In the genomic region with DNA sequence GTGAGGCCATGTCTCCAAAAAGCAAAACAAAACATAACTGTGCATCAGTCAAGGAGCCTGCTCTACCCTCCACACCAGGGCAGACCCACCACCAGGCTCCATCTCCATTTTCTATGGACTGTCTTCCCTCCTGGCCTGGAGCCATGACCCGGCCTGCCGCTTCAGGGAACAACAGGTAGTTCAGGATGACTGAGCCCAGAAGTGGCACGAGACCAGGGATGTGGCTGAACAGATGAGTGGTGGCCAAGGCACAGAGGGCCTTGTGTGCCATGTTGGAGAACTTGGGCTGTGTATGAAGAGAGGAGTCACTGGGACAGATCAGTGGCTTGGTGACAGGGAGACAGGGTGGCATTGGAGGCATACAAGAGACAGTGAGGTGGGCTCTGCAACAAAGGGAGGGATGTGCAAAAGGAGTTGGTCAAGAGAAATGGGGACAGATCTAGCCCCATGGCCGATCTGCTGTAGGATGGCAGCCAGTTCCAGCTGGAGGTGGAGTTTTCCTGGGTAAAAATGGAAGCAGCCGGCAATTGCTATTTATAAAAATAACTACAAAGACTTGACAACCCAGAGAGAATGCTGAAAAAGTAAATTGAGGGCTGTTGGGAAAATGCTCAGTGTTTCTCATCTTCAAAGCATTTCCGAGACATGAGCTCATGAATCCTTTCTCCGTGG, we compare ENCODE assay signal across 27 cellular contexts. TPM values are rescaled to one million over a fixed set of nuclear protein-coding genes. Genes with fewer than 3 reads are reported as not detected.
DNase-seq lines count a peak whose midpoint lies in the region; TF ChIP-seq lines count a peak whose summit lies in the region.
"Had no signal": no experiment of that assay in that cellular context is flagged by ENCODE, and none has a peak within 500 bp of the region (broad histone marks: within the 10 kb centered on the region; RNA-seq: fewer than 3 reads in every experiment).

No MANE protein-coding gene starts in this region.

- no peak overlapping the region for H3K4me3 Mint-ChIP-seq in chondrocyte (ENCODE audit: unreplicated experiment)
- H3K4me3 Mint-ChIP-seq: activated naive CD4-positive, alpha-beta T cell treated with anti-CD3 and anti-CD28 coated beads, Interleukin-2, amount 10 ng/mL, durations not matched to agents 7 days and 5 days; activated T-cell treated with anti-CD3 and anti-CD28 coated beads, Interleukin-2, amount 50 U/mL, for 4 hours; immature natural killer cell; memory B cell; stimulated activated effector memory CD8-positive, alpha-beta T cell treated with anti-CD3 and anti-CD28 coated beads, Interleukin-12 subunit alpha, Interleukin-12 subunit beta, amount 100 ng/mL, for 72 hours had no signal

- peaks cover 25% of the 10 kb centered on the region for H3K27me3 Mint-ChIP-seq in chondrocyte (ENCODE audit: low read depth)

- peak; percentile 86 for DNase-seq in DMS79 (lab: John Stamatoyannopoulos, UW)
- peak; percentile 78 for DNase-seq in NCI-H2029 treated with DMSO at 0.1 percent for 48 hours (lab: John Stamatoyannopoulos, UW)
- DNase-seq in chondrocyte (ENCODE audit: low spot score): peak; percentile 67
- peak; percentile 81 for DNase-seq in osteoblast (ENCODE audit: insufficient read length, low spot score, missing footprints)
- no peak for DNase-seq in GM20000 (ENCODE audit: low spot score)
- DNase-seq in NCI-H1048 (lab: John Stamatoyannopoulos, UW): no peak
- no peak for DNase-seq in RPMI8226
- no peak for DNase-seq in NCI-H128 (lab: John Stamatoyannopoulos, UW; ENCODE audit: unreplicated experiment)
- DNase-seq: activated CD4-positive, alpha-beta T cell treated with anti-CD3 and anti-CD28 coated beads for 4 hours; activated CD8-positive, alpha-beta memory T cell treated with anti-CD3 and anti-CD28 coated beads for 24 hours; activated naive CD4-positive, alpha-beta T cell treated with anti-CD3 and anti-CD28 coated beads, Interleukin-2, amount 10 ng/mL, durations not matched to agents 7 days and 5 days; activated T-cell treated with anti-CD3 and anti-CD28 coated beads, Interleukin-2, amount 50 U/mL, for 4 hours; cerebellar nuclear complex; effector memory CD4-positive, alpha-beta T cell; immature natural killer cell; NCI-H1436; NCI-H524 treated with DMSO at 0.1 percent for 48 hours; nucleus accumbens; small intestine; T-helper 2 cell had no signal

- no peaks in the 10 kb centered on the region for H3K9me3 Mint-ChIP-seq in chondrocyte (ENCODE audit: low read depth)
- H3K9me3 Mint-ChIP-seq: activated naive CD4-positive, alpha-beta T cell treated with anti-CD3 and anti-CD28 coated beads, Interleukin-2, amount 10 ng/mL, durations not matched to agents 7 days and 5 days; activated T-cell treated with anti-CD3 and anti-CD28 coated beads, Interleukin-2, amount 50 U/mL, for 4 hours; immature natural killer cell; memory B cell; stimulated activated effector memory CD8-positive, alpha-beta T cell treated with anti-CD3 and anti-CD28 coated beads, Interleukin-12 subunit alpha, Interleukin-12 subunit beta, amount 100 ng/mL, for 72 hours had no signal

- H4K20me1 ChIP-seq in osteoblast (ENCODE audit: insufficient read depth, low read length): no peaks in the 10 kb centered on the region

- H3K36me3 Mint-ChIP-seq in chondrocyte (ENCODE audit: low read depth): no peaks in the 10 kb centered on the region
- H3K36me3 Mint-ChIP-seq: activated naive CD4-positive, alpha-beta T cell treated with anti-CD3 and anti-CD28 coated beads, Interleukin-2, amount 10 ng/mL, durations not matched to agents 7 days and 5 days; immature natural killer cell; memory B cell; stimulated activated effector memory CD8-positive, alpha-beta T cell treated with anti-CD3 and anti-CD28 coated beads, Interleukin-12 subunit alpha, Interleukin-12 subunit beta, amount 100 ng/mL, for 72 hours had no signal

- no peak overlapping the region for H3K4me2 ChIP-seq in osteoblast (ENCODE audit: insufficient read depth, low read length)
- H3K4me2 ChIP-seq: hepatocyte had no signal

- H3K27ac ChIP-seq in osteoblast (ENCODE audit: low read depth, low read length): no peak overlapping the region
- H3K27ac ChIP-seq: hepatocyte, SK-N-MC, suprapubic skin, vagina had no signal

- no peaks in the 10 kb centered on the region for H3K79me2 ChIP-seq in osteoblast (ENCODE audit: insufficient read depth, low read length)
- H3K79me2 ChIP-seq: hepatocyte had no signal

- H3K27me3 ChIP-seq in osteoblast (ENCODE audit: insufficient read depth, low read length): peaks cover 18% of the 10 kb centered on the region
- H3K27me3 ChIP-seq: hepatocyte, suprapubic skin, vagina had no signal

- H3K4me1 ChIP-seq in osteoblast (ENCODE audit: insufficient read depth, low read length): no peaks in the 10 kb centered on the region
- H3K4me1 ChIP-seq: suprapubic skin, vagina had no signal

- no peaks in the 10 kb centered on the region for H3K36me3 ChIP-seq in osteoblast (ENCODE audit: insufficient read depth, low read length)
- H3K36me3 ChIP-seq: suprapubic skin, vagina had no signal

- no peak for TF ChIP-seq CTCF in chondrocyte (IDR thresholded peaks at IDR 0.05)
- no peak for TF ChIP-seq CTCF in osteoblast (IDR thresholded peaks at IDR 0.05; ENCODE audit: extremely low read depth, low read depth, low read length)
- TF ChIP-seq CTCF in GM20000 (IDR thresholded peaks at IDR 0.05; ENCODE audit: extremely low read depth, missing control alignments): no peak

- H3K9me3 ChIP-seq in osteoblast (ENCODE audit: low read depth, low read length): no peaks in the 10 kb centered on the region
- H3K9me3 ChIP-seq: suprapubic skin, vagina had no signal

- H3K27ac Mint-ChIP-seq in chondrocyte (ENCODE audit: unreplicated experiment): no peak overlapping the region
- H3K27ac Mint-ChIP-seq: activated naive CD4-positive, alpha-beta T cell treated with anti-CD3 and anti-CD28 coated beads, Interleukin-2, amount 10 ng/mL, durations not matched to agents 7 days and 5 days; immature natural killer cell; memory B cell; stimulated activated effector memory CD8-positive, alpha-beta T cell treated with anti-CD3 and anti-CD28 coated beads, Interleukin-12 subunit alpha, Interleukin-12 subunit beta, amount 100 ng/mL, for 72 hours had no signal

- peak overlapping the region; percentile 8 for H2AFZ ChIP-seq in osteoblast (ENCODE audit: low read length)
- H2AFZ ChIP-seq: hepatocyte had no signal

- no peak overlapping the region for H3K4me3 ChIP-seq in osteoblast (ENCODE audit: insufficient read depth, low read length)
- H3K4me3 ChIP-seq: hepatocyte, K562, SK-N-MC, suprapubic skin, vagina had no signal

- peaks cover 4% of the 10 kb centered on the region for H3K4me1 Mint-ChIP-seq in chondrocyte (ENCODE audit: low read depth)
- H3K4me1 Mint-ChIP-seq: activated naive CD4-positive, alpha-beta T cell treated with anti-CD3 and anti-CD28 coated beads, Interleukin-2, amount 10 ng/mL, durations not matched to agents 7 days and 5 days; immature natural killer cell; memory B cell had no signal

RNA-seq across cellular contexts. Expression of a gene that starts 35.0 kb away (rescaled TPM):
- 6.8 to 7.8 TPM (median 7.0 TPM) in 3 replicates for total RNA-seq in chondrocyte
- 7.4 and 8.0 TPM in 2 replicates for total RNA-seq in osteoblast

RNA-seq across cellular contexts. Expression of a gene that starts 45.8 kb away (rescaled TPM):
- total RNA-seq in chondrocyte (21.8 to 24.2 TPM (median 23.8 TPM) in 3 replicates), osteoblast (19.5 and 24.8 TPM in 2 replicates)

Comparison
In these comparisons a context has a peak if more than half of its experiments do, and no peak if none do; other contexts are left out.
1. DNase-seq: peak in DMS79 (single experiment), NCI-H2029 treated with DMSO at 0.1 percent for 48 hours (single experiment), chondrocyte (single experiment) and osteoblast (single experiment); none in GM20000 (single experiment), NCI-H1048 (single experiment), RPMI8226 (single experiment) and NCI-H128 (single experiment).